ENCODE assay signal across 7 cellular contexts in genomic region chr1:248906741-248907661, GRCh38. TPM values are rescaled to one million over a fixed set of nuclear protein-coding genes. Genes with fewer than 3 reads are reported as not detected.
DNase-seq lines count a peak whose midpoint lies in the region; ATAC-seq and TF ChIP-seq lines count a peak whose summit lies in the region.

No MANE protein-coding gene starts in this region.

- peak overlapping the region; percentile 74 for H2AFZ ChIP-seq in parathyroid adenoma

- H3K27ac ChIP-seq in parathyroid adenoma, result peak overlapping the region; percentile 59

- H3K36me3 ChIP-seq in parathyroid adenoma (ENCODE audit: control insufficient read depth, insufficient read depth, low read length), result no peaks in the 10 kb centered on the region

- no peaks in the 10 kb centered on the region for H3K9me3 ChIP-seq in parathyroid adenoma (ENCODE audit: control insufficient read depth, low read length)

- no peaks in the 10 kb centered on the region for H3K4me1 ChIP-seq in parathyroid adenoma

- H3K79me2 ChIP-seq in parathyroid adenoma, result no peaks in the 10 kb centered on the region

- H3K4me3 ChIP-seq in fibroblast of villous mesenchyme (ENCODE audit: low read depth, low read length), result peak overlapping the region; percentile 80
- H3K4me3 ChIP-seq in parathyroid adenoma (ENCODE audit: low read depth, low read length), result peak overlapping the region; percentile 74

- DNase-seq in fibroblast of villous mesenchyme (ENCODE audit: low read depth), result no peak
- DNase-seq in NCI-H1694 (lab: John Stamatoyannopoulos, UW), result no peak
- no peak for DNase-seq in activated effector memory CD4-positive, alpha-beta T cell treated with Interleukin-2 at 50 U/mL for 16 hours

- H3K4me2 ChIP-seq in parathyroid adenoma (ENCODE audit: low read length), result peak overlapping the region; percentile 87

- no peak overlapping the region for H3K9ac ChIP-seq in parathyroid adenoma

- no peaks in the 10 kb centered on the region for H3K27me3 ChIP-seq in parathyroid adenoma (ENCODE audit: control insufficient read depth, insufficient read depth, low read length)

- ATAC-seq in GM18909 (IDR thresholded peaks at IDR 0.05; ENCODE audit: poor library complexity, unreplicated experiment) (peak; percentile 25), HG02763 (IDR thresholded peaks at IDR 0.05; ENCODE audit: unreplicated experiment) (peak; percentile 24), SK-N-SH treated with all-trans-retinoic acid at 6 μM for 48 hours (peak; percentile 18)

- no peak for TF ChIP-seq CTCF in fibroblast of villous mesenchyme (IDR thresholded peaks at IDR 0.05; ENCODE audit: insufficient read depth, low read depth, low read length)
- no peak for TF ChIP-seq CTCF in parathyroid adenoma (IDR thresholded peaks at IDR 0.05)

TF ChIP-seq in SK-N-SH treated with all-trans-retinoic acid at 6 μM for 48 hours, 23 proteins besides CTCF, POLR2A, EP300 and RAD21:
- TF ChIP-seq TOX (CRISPR knock-in tag; IDR thresholded peaks at IDR 0.05; ENCODE audit: borderline replicate concordance), result 0 out of 2 replicates have a peak, but pooled peaks have one; percentile 8
- no peak for TF ChIP-seq OSR1 (CRISPR knock-in tag; IDR thresholded peaks at IDR 0.05)

RNA-seq across cellular contexts. Expression of gene PGBD2, which starts 1.0 kb away (rescaled TPM):
- total RNA-seq in fibroblast of villous mesenchyme, result 3.9 and 7.8 TPM in 2 replicates

RNA-seq across cellular contexts. Expression of gene ZNF692, which starts 48.1 kb away (rescaled TPM):
- 10.6 and 22.0 TPM in 2 replicates for total RNA-seq in fibroblast of villous mesenchyme
